In genomic region chr17:81711814-81712467, GRCh38 we compare ENCODE assay signal across 1 cellular context.
TF ChIP-seq lines count a peak whose summit lies in the region.

TSS of gene SLC25A10 (plus strand) at chr17:81712284. CDS start at chr17:81712427, 143 bp downstream.

TF ChIP-seq in HepG2, 621 proteins besides CTCF, POLR2A, EP300 and RAD21 (continued from another document):
- TF ChIP-seq MYC (CRISPR knock-in tag; IDR thresholded peaks at IDR 0.05; ENCODE audit: borderline replicate concordance), result peak; percentile 99
- peak; percentile 85 for TF ChIP-seq SOX5 (CRISPR knock-in tag; IDR thresholded peaks at IDR 0.05; ENCODE audit: borderline replicate concordance)
- peak; percentile 99 for TF ChIP-seq ZIK1 (CRISPR knock-in tag; IDR thresholded peaks at IDR 0.05; ENCODE audit: borderline replicate concordance, low read depth)
- peak; percentile 89 for TF ChIP-seq KMT2B (CRISPR knock-in tag; IDR thresholded peaks at IDR 0.05)
- peak; percentile 81; the same call in 1 of the 2 replicates for TF ChIP-seq MTF2 (CRISPR knock-in tag; IDR thresholded peaks at IDR 0.05; ENCODE audit: borderline replicate concordance)
- TF ChIP-seq ZBTB7A (CRISPR knock-in tag; IDR thresholded peaks at IDR 0.05), result peak; percentile 98
- TF ChIP-seq MBNL3 (CRISPR knock-in tag; conservative IDR thresholded peaks at IDR 0.05), result no peak
- peak; percentile 99 for TF ChIP-seq LBX2 (CRISPR knock-in tag; IDR thresholded peaks at IDR 0.05; ENCODE audit: borderline replicate concordance)
- TF ChIP-seq JUN (CRISPR knock-in tag; IDR thresholded peaks at IDR 0.05), result peak; percentile 95
- peak; percentile 99 for TF ChIP-seq ZNF430 (CRISPR knock-in tag; IDR thresholded peaks at IDR 0.05)
- peak; percentile 96 for TF ChIP-seq PBX3 (CRISPR knock-in tag; IDR thresholded peaks at IDR 0.05; ENCODE audit: borderline replicate concordance)
- TF ChIP-seq MXD1 (CRISPR knock-in tag; IDR thresholded peaks at IDR 0.05), result peak; percentile 99
- TF ChIP-seq ATF7 (IDR thresholded peaks at IDR 0.05), result no peak
- TF ChIP-seq ATF7 (CRISPR knock-in tag; IDR thresholded peaks at IDR 0.05), result peak; percentile 90
- TF ChIP-seq TGIF2 (CRISPR knock-in tag; IDR thresholded peaks at IDR 0.05), result peak; percentile 97
- TF ChIP-seq HDAC1 (CRISPR knock-in tag; IDR thresholded peaks at IDR 0.05), result peak; percentile 97
- peak; percentile 97 for TF ChIP-seq ZNF678 (CRISPR knock-in tag; IDR thresholded peaks at IDR 0.05)
- TF ChIP-seq NFAT5 (CRISPR knock-in tag; IDR thresholded peaks at IDR 0.05), result peak; percentile 98
- TF ChIP-seq MIXL1 (CRISPR knock-in tag; IDR thresholded peaks at IDR 0.05), result peak; percentile 97
- peak; percentile 81 for TF ChIP-seq EED (CRISPR knock-in tag; IDR thresholded peaks at IDR 0.05)
- TF ChIP-seq ZBTB49 (CRISPR knock-in tag; IDR thresholded peaks at IDR 0.05; ENCODE audit: borderline replicate concordance), result peak; percentile 92; the same call in 1 of the 2 replicates
- peak; percentile 93 for TF ChIP-seq UBTF (CRISPR knock-in tag; IDR thresholded peaks at IDR 0.05)
- no peak for TF ChIP-seq ZUFSP (CRISPR knock-in tag; IDR thresholded peaks at IDR 0.05; ENCODE audit: borderline replicate concordance)
- peak; percentile 96 for TF ChIP-seq KDM3A (CRISPR knock-in tag; IDR thresholded peaks at IDR 0.05; ENCODE audit: low read depth)
- peak; percentile 90 for TF ChIP-seq ZNF562 (CRISPR knock-in tag; IDR thresholded peaks at IDR 0.05; ENCODE audit: borderline replicate concordance)
- TF ChIP-seq ZNF441 (CRISPR knock-in tag; IDR thresholded peaks at IDR 0.05; ENCODE audit: borderline replicate concordance), result peak; percentile 96
- TF ChIP-seq HNRNPLL (IDR thresholded peaks at IDR 0.05; ENCODE audit: low read depth, low read length, poor library complexity, severe bottlenecking), result peak; percentile 20
- peak; percentile 70 for TF ChIP-seq CREB1 (IDR thresholded peaks at IDR 0.05)
- no peak for TF ChIP-seq CREB1 (CRISPR knock-in tag; IDR thresholded peaks at IDR 0.05)
- peak; percentile 82 for TF ChIP-seq FOSL1 (CRISPR knock-in tag; IDR thresholded peaks at IDR 0.05; ENCODE audit: borderline replicate concordance)
- peak; percentile 96; the same call in 1 of the 2 replicates for TF ChIP-seq ARID2 (CRISPR knock-in tag; IDR thresholded peaks at IDR 0.05; ENCODE audit: borderline replicate concordance)
- TF ChIP-seq PBX2 (CRISPR knock-in tag; IDR thresholded peaks at IDR 0.05), result no peak
- peak; percentile 71; the same call in 1 of the 2 replicates for TF ChIP-seq ZNF737 (CRISPR knock-in tag; IDR thresholded peaks at IDR 0.05; ENCODE audit: borderline replicate concordance)
- TF ChIP-seq CEBPG (CRISPR knock-in tag; IDR thresholded peaks at IDR 0.05), result peak; percentile 75
- TF ChIP-seq HNRNPL (IDR thresholded peaks at IDR 0.05; ENCODE audit: low read depth, low read length), result no peak
- peak; percentile 94 for TF ChIP-seq ZNF782 (CRISPR knock-in tag; IDR thresholded peaks at IDR 0.05; ENCODE audit: borderline replicate concordance)
- TF ChIP-seq KDM4B (CRISPR knock-in tag; IDR thresholded peaks at IDR 0.05), result peak; percentile 98
- TF ChIP-seq ZNF781 (CRISPR knock-in tag; IDR thresholded peaks at IDR 0.05; ENCODE audit: borderline replicate concordance, not compliant biosample characterization), result peak; percentile 95
- TF ChIP-seq ISX (CRISPR knock-in tag; conservative IDR thresholded peaks at IDR 0.05), result peak; percentile 97
- TF ChIP-seq ZNF766 (CRISPR knock-in tag; IDR thresholded peaks at IDR 0.05; ENCODE audit: borderline replicate concordance), result peak; percentile 99
- TF ChIP-seq BCLAF1 (IDR thresholded peaks at IDR 0.05), result no peak
- 0 out of 2 replicates have a peak, but pooled peaks have one; percentile 7 for TF ChIP-seq MAFG (CRISPR knock-in tag; IDR thresholded peaks at IDR 0.05)
- TF ChIP-seq ZMYM4 (CRISPR knock-in tag; IDR thresholded peaks at IDR 0.05), result peak; percentile 86
- peak; percentile 97 for TF ChIP-seq TEAD2 (CRISPR knock-in tag; IDR thresholded peaks at IDR 0.05)
- no peak for TF ChIP-seq NONO (IDR thresholded peaks at IDR 0.05)
- TF ChIP-seq NONO (CRISPR knock-in tag; conservative IDR thresholded peaks at IDR 0.05), result peak; percentile 97
- TF ChIP-seq PLRG1 (conservative IDR thresholded peaks at IDR 0.05), result no peak
